ENCODE assay signal across 12 cellular contexts in the genomic region with DNA sequence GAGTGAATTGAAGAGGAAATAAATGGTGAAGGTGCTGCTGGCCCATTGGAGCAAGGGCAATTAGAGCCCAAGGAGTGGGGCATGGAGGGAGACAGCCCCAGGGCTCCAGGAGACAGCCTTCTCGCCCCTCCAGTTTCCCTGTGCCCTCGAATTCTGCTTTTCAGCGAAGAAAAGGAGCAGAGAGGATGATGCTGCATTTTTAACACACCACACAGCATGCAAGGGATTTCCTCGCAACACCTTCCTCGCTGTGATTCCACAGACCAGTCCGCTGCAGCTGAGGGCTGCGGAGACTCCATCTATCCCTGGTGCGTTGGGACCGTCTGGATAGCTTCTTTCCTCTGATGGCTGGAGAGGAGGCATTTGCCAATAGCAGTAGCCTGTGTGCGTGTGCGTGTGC. TPM values are rescaled to one million over a fixed set of nuclear protein-coding genes. Genes with fewer than 3 reads are reported as not detected.
DNase-seq lines count a peak whose midpoint lies in the region; ATAC-seq and TF ChIP-seq lines count a peak whose summit lies in the region.
"Had no signal": no experiment of that assay in that cellular context is flagged by ENCODE, and none has a peak within 500 bp of the region (broad histone marks: within the 10 kb centered on the region; RNA-seq: fewer than 3 reads in every experiment).

No MANE protein-coding gene starts in this region.

- peak overlapping the region; percentile 33 for H3K4me3 ChIP-seq in fibroblast of mammary gland (ENCODE audit: control insufficient read depth, low read depth, low read length)

- DNase-seq in GM03348 (ENCODE audit: low spot score) (peak; percentile 10), NCI-H69 (lab: John Stamatoyannopoulos, UW) (peak; percentile 89), fibroblast of mammary gland (ENCODE audit: low read depth) (peak; percentile 33), posterior cingulate gyrus (peak in 6 of 10 donors; percentile 12 to 84 (median 56)), T-cell (no peak), DMS79 treated with DMSO at 0.1 percent for 48 hours (lab: John Stamatoyannopoulos, UW) (no peak)
- DNase-seq in stimulated activated CD4-positive, alpha-beta T cell treated with anti-CD3 and anti-CD28 coated beads, Interleukin-1b, Interleukin-23, amount 100 ng/mL, for 48 hours: no peak
- DNase-seq in effector CD8-positive, alpha-beta T cell (lab: John Stamatoyannopoulos, UW): no peak
- DNase-seq: activated CD4-positive, CD25-positive, alpha-beta regulatory T cell; activated effector memory CD4-positive, alpha-beta T cell treated with Interleukin-2 at 50 U/mL for 16 hours; left cardiac atrium; sigmoid colon had no signal

- H3K27ac Mint-ChIP-seq in T-cell: no peak overlapping the region

- intact Hi-C loops in posterior cingulate gyrus (cut with DNase I): no loop called here

- peaks cover 22 to 24% of the 10 kb centered on the region in 2 donors for H3K27me3 Mint-ChIP-seq in T-cell

- CTCF ChIA-PET in T-cell (lab: Charles Lee): no interaction called here

- no peak for ATAC-seq in T-cell (replicated peaks in 1 of 4)

- H3K36me3 Mint-ChIP-seq in T-cell: no peaks in the 10 kb centered on the region

- H3K4me3 Mint-ChIP-seq in T-cell: no peak overlapping the region

- TF ChIP-seq CTCF in fibroblast of mammary gland (conservative IDR thresholded peaks at IDR 0.05; ENCODE audit: control insufficient read depth, insufficient read depth, low read depth, low read length): no peak

- POLR2A ChIA-PET in T-cell (lab: Charles Lee): no interaction called here

- no peaks in the 10 kb centered on the region for H3K9me3 Mint-ChIP-seq in T-cell

- peaks cover 0 to 2% (median 2%) of the 10 kb centered on the region in 3 donors for H3K4me1 Mint-ChIP-seq in T-cell

RNA-seq across cellular contexts. Expression of gene PTCHD4, which starts 41.7 kb away (rescaled TPM):
- total RNA-seq in T-cell: not detected

Comparison
In these comparisons a context has a peak if more than half of its experiments do, and no peak if none do; other contexts are left out.
1. DNase-seq: peak in GM03348 (single experiment), NCI-H69 (single experiment), fibroblast of mammary gland (single experiment) and posterior cingulate gyrus (6 of 10); none in stimulated activated CD4-positive, alpha-beta T cell treated with anti-CD3 and anti-CD28 coated beads, Interleukin-1b, Interleukin-23, amount 100 ng/mL, for 48 hours (single experiment), T-cell (0 of 34), DMS79 treated with DMSO at 0.1 percent for 48 hours (single experiment) and effector CD8-positive, alpha-beta T cell (single experiment).